14 cellular contexts compared by ENCODE assay signal in genomic region chr10:98006266-98006665, GRCh38. TPM values are rescaled to one million over a fixed set of nuclear protein-coding genes. Genes with fewer than 3 reads are reported as not detected.
DNase-seq lines count a peak whose midpoint lies in the region; ATAC-seq and TF ChIP-seq lines count a peak whose summit lies in the region.
"Had no signal": no experiment of that assay in that cellular context is flagged by ENCODE, and none has a peak within 500 bp of the region (broad histone marks: within the 10 kb centered on the region; RNA-seq: fewer than 3 reads in every experiment).

No MANE protein-coding gene starts in this region.

- H3K4me1 ChIP-seq in hepatocyte (ENCODE audit: insufficient read depth) (no peaks in the 10 kb centered on the region), osteoblast (ENCODE audit: insufficient read depth, low read length) (no peaks in the 10 kb centered on the region)
- H3K4me1 ChIP-seq: Peyer's patch had no signal

- H3K4me1 Mint-ChIP-seq in activated naive CD8-positive, alpha-beta T cell treated with anti-CD3 and anti-CD28 coated beads, Interleukin-2, amount 10 ng/mL, durations not matched to agents 7 days and 5 days: peaks cover 5% of the 10 kb centered on the region
- H3K4me1 Mint-ChIP-seq in activated naive CD8-positive, alpha-beta T cell treated with anti-CD3 and anti-CD28 coated beads for 36 hours: no peaks in the 10 kb centered on the region
- peaks cover 5% of the 10 kb centered on the region for H3K4me1 Mint-ChIP-seq in type B pancreatic cell (ENCODE audit: unreplicated experiment)

- POLR2A ChIA-PET in activated naive CD8-positive, alpha-beta T cell treated with anti-CD3 and anti-CD28 coated beads, Interleukin-2, amount 10 ng/mL, durations not matched to agents 7 days and 5 days (lab: Charles Lee): no interaction called here

- no peaks in the 10 kb centered on the region for H3K36me3 ChIP-seq in hepatocyte (replicated peaks; ENCODE audit: insufficient read depth, low read depth)
- H3K36me3 ChIP-seq in osteoblast (ENCODE audit: insufficient read depth, low read length): no peaks in the 10 kb centered on the region
- no peaks in the 10 kb centered on the region for H3K36me3 ChIP-seq in brain microvascular endothelial cell (replicated peaks)
- H3K36me3 ChIP-seq: Peyer's patch had no signal

- in situ Hi-C loops in brain microvascular endothelial cell (cut with HindIII; ENCODE audit: low pct_ligation_motif_present, low sequenced_read_pairs): no loop called here

- no peaks in the 10 kb centered on the region for H3K9me2 ChIP-seq in hepatocyte (replicated peaks; ENCODE audit: insufficient read depth)

- H3K27me3 Mint-ChIP-seq in activated naive CD8-positive, alpha-beta T cell treated with anti-CD3 and anti-CD28 coated beads, Interleukin-2, amount 10 ng/mL, durations not matched to agents 7 days and 5 days: peaks cover 22% of the 10 kb centered on the region
- H3K27me3 Mint-ChIP-seq in activated naive CD8-positive, alpha-beta T cell treated with anti-CD3 and anti-CD28 coated beads for 36 hours: peaks cover 10% of the 10 kb centered on the region
- peaks cover 40% of the 10 kb centered on the region for H3K27me3 Mint-ChIP-seq in type B pancreatic cell

- no peak for TF ChIP-seq CTCF in hepatocyte (IDR thresholded peaks at IDR 0.05; ENCODE audit: poor library complexity)
- TF ChIP-seq CTCF in type B pancreatic cell (conservative IDR thresholded peaks at IDR 0.05): no peak
- no peak for TF ChIP-seq CTCF in osteoblast (IDR thresholded peaks at IDR 0.05; ENCODE audit: extremely low read depth, low read depth, low read length)
- no peak for TF ChIP-seq CTCF in brain microvascular endothelial cell (IDR thresholded peaks at IDR 0.05; ENCODE audit: low read depth, low read length, missing control alignments)

- H3K27ac Mint-ChIP-seq in activated naive CD8-positive, alpha-beta T cell treated with anti-CD3 and anti-CD28 coated beads, Interleukin-2, amount 10 ng/mL, durations not matched to agents 7 days and 5 days: no peak overlapping the region
- no peak overlapping the region for H3K27ac Mint-ChIP-seq in activated naive CD8-positive, alpha-beta T cell treated with anti-CD3 and anti-CD28 coated beads for 36 hours
- H3K27ac Mint-ChIP-seq in type B pancreatic cell: no peak overlapping the region
- H3K27ac Mint-ChIP-seq: T-helper 1 cell treated with Interleukin-12 subunit alpha and Interleukin-12 subunit beta and Interleukin-4 antibody, amounts not matched to agents 30 μg/mL and 1 μg/mL, for 36 hours had no signal

- H3K4me3 Mint-ChIP-seq in activated naive CD8-positive, alpha-beta T cell treated with anti-CD3 and anti-CD28 coated beads, Interleukin-2, amount 10 ng/mL, durations not matched to agents 7 days and 5 days: no peak overlapping the region
- no peak overlapping the region for H3K4me3 Mint-ChIP-seq in activated naive CD8-positive, alpha-beta T cell treated with anti-CD3 and anti-CD28 coated beads for 36 hours
- H3K4me3 Mint-ChIP-seq in type B pancreatic cell: peak overlapping the region; percentile 1
- H3K4me3 Mint-ChIP-seq: T-helper 1 cell treated with Interleukin-12 subunit alpha and Interleukin-12 subunit beta and Interleukin-4 antibody, amounts not matched to agents 30 μg/mL and 1 μg/mL, for 36 hours had no signal

- DNase-seq in activated naive CD8-positive, alpha-beta T cell treated with anti-CD3 and anti-CD28 coated beads, Interleukin-2, amount 10 ng/mL, durations not matched to agents 7 days and 5 days: no peak
- DNase-seq in activated naive CD8-positive, alpha-beta T cell treated with anti-CD3 and anti-CD28 coated beads for 36 hours: no peak
- DNase-seq in NCI-H748 (lab: John Stamatoyannopoulos, UW; ENCODE audit: unreplicated experiment) (peak; percentile 68), hepatocyte (ENCODE audit: low spot score) (peak; percentile 17), type B pancreatic cell (ENCODE audit: extremely low spot score, unreplicated experiment) (no peak), osteoblast (ENCODE audit: insufficient read length, low spot score, missing footprints) (no peak), brain microvascular endothelial cell (no peak)
- DNase-seq: activated CD4-positive, alpha-beta T cell treated with anti-CD3 and anti-CD28 coated beads for 4 hours; NCI-H2171; Peyer's patch; stimulated activated CD4-positive, alpha-beta T cell treated with anti-CD3 and anti-CD28 coated beads, Interleukin-1b, Interleukin-23, amount 100 ng/mL, for 48 hours had no signal

- H3K79me2 ChIP-seq in hepatocyte: no peaks in the 10 kb centered on the region
- H3K79me2 ChIP-seq in osteoblast (ENCODE audit: insufficient read depth, low read length): no peaks in the 10 kb centered on the region

- peaks cover 4% of the 10 kb centered on the region for H4K20me1 ChIP-seq in hepatocyte (ENCODE audit: insufficient read depth, poor library complexity, severe bottlenecking)
- no peaks in the 10 kb centered on the region for H4K20me1 ChIP-seq in osteoblast (ENCODE audit: insufficient read depth, low read length)

- H2AFZ ChIP-seq in hepatocyte (no peak overlapping the region), osteoblast (ENCODE audit: low read length) (no peak overlapping the region)

- H3K4me2 ChIP-seq in hepatocyte (peak overlapping the region; percentile 56), osteoblast (ENCODE audit: insufficient read depth, low read length) (no peak overlapping the region)

- H3K4me3 ChIP-seq in hepatocyte: no peak overlapping the region
- no peak overlapping the region for H3K4me3 ChIP-seq in osteoblast (ENCODE audit: insufficient read depth, low read length)
- no peak overlapping the region for H3K4me3 ChIP-seq in brain microvascular endothelial cell (ENCODE audit: low read depth, low read length)
- H3K4me3 ChIP-seq: Peyer's patch had no signal

- H3K36me3 Mint-ChIP-seq in activated naive CD8-positive, alpha-beta T cell treated with anti-CD3 and anti-CD28 coated beads, Interleukin-2, amount 10 ng/mL, durations not matched to agents 7 days and 5 days: no peaks in the 10 kb centered on the region
- no peaks in the 10 kb centered on the region for H3K36me3 Mint-ChIP-seq in activated naive CD8-positive, alpha-beta T cell treated with anti-CD3 and anti-CD28 coated beads for 36 hours
- H3K36me3 Mint-ChIP-seq in type B pancreatic cell: no peaks in the 10 kb centered on the region

- peaks cover 32% of the 10 kb centered on the region for H3K27me3 ChIP-seq in hepatocyte
- H3K27me3 ChIP-seq in osteoblast (ENCODE audit: insufficient read depth, low read length): peaks cover 4% of the 10 kb centered on the region
- no peaks in the 10 kb centered on the region for H3K27me3 ChIP-seq in brain microvascular endothelial cell (replicated peaks)
- H3K27me3 ChIP-seq: Peyer's patch had no signal

- no peaks in the 10 kb centered on the region for H3K9me3 ChIP-seq in hepatocyte (ENCODE audit: low read depth)
- no peaks in the 10 kb centered on the region for H3K9me3 ChIP-seq in osteoblast (ENCODE audit: low read depth, low read length)
- H3K9me3 ChIP-seq: Peyer's patch had no signal

- H3K9me3 Mint-ChIP-seq in activated naive CD8-positive, alpha-beta T cell treated with anti-CD3 and anti-CD28 coated beads, Interleukin-2, amount 10 ng/mL, durations not matched to agents 7 days and 5 days: no peaks in the 10 kb centered on the region
- H3K9me3 Mint-ChIP-seq in activated naive CD8-positive, alpha-beta T cell treated with anti-CD3 and anti-CD28 coated beads for 36 hours: no peaks in the 10 kb centered on the region
- H3K9me3 Mint-ChIP-seq in type B pancreatic cell: no peaks in the 10 kb centered on the region
- H3K9me3 Mint-ChIP-seq: T-helper 1 cell treated with Interleukin-12 subunit alpha and Interleukin-12 subunit beta and Interleukin-4 antibody, amounts not matched to agents 30 μg/mL and 1 μg/mL, for 36 hours had no signal

- 6% methylated on average over 12 of the region's 12 CpGs for WGBS in hepatocyte (ENCODE audit: low lambda C conversion rate, missing lambda C conversion rate)

- H3K27ac ChIP-seq in hepatocyte: no peak overlapping the region
- H3K27ac ChIP-seq in osteoblast (ENCODE audit: low read depth, low read length): no peak overlapping the region
- H3K27ac ChIP-seq in brain microvascular endothelial cell: no peak overlapping the region
- H3K27ac ChIP-seq: Peyer's patch had no signal

- peak; percentile 45 for ATAC-seq in activated naive CD8-positive, alpha-beta T cell treated with anti-CD3 and anti-CD28 coated beads, Interleukin-2, amount 10 ng/mL, durations not matched to agents 7 days and 5 days (ENCODE audit: low read depth)
- no peak for ATAC-seq in GM18858 (IDR thresholded peaks at IDR 0.05; ENCODE audit: unreplicated experiment)

RNA-seq across cellular contexts. Expression of gene CRTAC1, which starts 24.2 kb away (rescaled TPM):
- not detected for total RNA-seq in activated naive CD8-positive, alpha-beta T cell treated with anti-CD3 and anti-CD28 coated beads, Interleukin-2, amount 10 ng/mL, durations not matched to agents 7 days and 5 days
- not detected for total RNA-seq in activated naive CD8-positive, alpha-beta T cell treated with anti-CD3 and anti-CD28 coated beads for 36 hours
- 0.47 and 0.84 TPM in 2 replicates for total RNA-seq in hepatocyte
- polyA plus RNA-seq in hepatocyte: 0.76 and 1.6 TPM in 2 replicates
- total RNA-seq in type B pancreatic cell (ENCODE audit: low replicate concordance): 3.6 and 5.3 TPM in 2 replicates
- total RNA-seq in osteoblast: not detected in 2 replicates
- total RNA-seq: fibroblast of lung had no signal
- polyA plus RNA-seq: fibroblast of lung had no signal

Comparison
In these comparisons a context has a peak if more than half of its experiments do, and no peak if none do; other contexts are left out.
1. DNase-seq: peak in NCI-H748 (single experiment) and hepatocyte (single experiment); none in activated naive CD8-positive, alpha-beta T cell treated with anti-CD3 and anti-CD28 coated beads, Interleukin-2, amount 10 ng/mL, durations not matched to agents 7 days and 5 days (single experiment), activated naive CD8-positive, alpha-beta T cell treated with anti-CD3 and anti-CD28 coated beads for 36 hours (single experiment), type B pancreatic cell (single experiment), osteoblast (single experiment) and brain microvascular endothelial cell (single experiment).